In genomic region chr4:121827851-121828250, GRCh38 we compare ENCODE assay signal across 1 cellular context.
TF ChIP-seq lines count a peak whose summit lies in the region.

No MANE protein-coding gene starts in this region.

TF ChIP-seq in endothelial cell of umbilical vein, 7 proteins besides CTCF, POLR2A, EP300 and RAD21:
- peak; percentile 66 for TF ChIP-seq FOS (IDR thresholded peaks at IDR 0.05; ENCODE audit: borderline replicate concordance, insufficient read depth, low read length)
- TF ChIP-seq MYC (IDR thresholded peaks at IDR 0.05; ENCODE audit: low read depth, low read length), result no peak
- peak; percentile 67 for TF ChIP-seq GATA2 (IDR thresholded peaks at IDR 0.05; ENCODE audit: insufficient read depth, insufficient read length, low read depth, low read length)
- no peak for TF ChIP-seq POLR2AphosphoS5 (IDR thresholded peaks at IDR 0.05; ENCODE audit: insufficient read depth, low read depth, low read length)
